Comparison of ENCODE assay signal across 27 cellular contexts in the genomic region with DNA sequence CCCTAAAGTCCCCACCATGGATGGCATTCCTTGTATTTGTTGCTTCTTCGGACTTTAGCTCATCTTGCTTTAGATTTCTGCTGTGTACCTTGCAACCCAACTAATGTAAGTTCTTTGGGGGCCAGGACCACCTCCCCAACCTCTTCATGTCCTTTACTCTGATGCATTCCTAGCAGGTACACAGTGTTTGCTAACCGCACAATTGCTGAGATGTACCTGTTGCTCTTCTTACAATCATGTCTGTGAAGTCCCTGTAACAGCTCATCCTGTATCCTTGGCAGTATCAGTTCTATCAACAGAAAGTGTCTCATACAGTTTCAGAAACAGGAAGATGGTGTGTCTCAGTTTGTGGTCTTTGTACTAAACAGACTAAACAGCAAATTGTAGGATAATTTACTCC.
"Had no signal": no experiment of that assay in that cellular context is flagged by ENCODE, and none has a peak within 500 bp of the region (broad histone marks: within the 10 kb centered on the region; RNA-seq: fewer than 3 reads in every experiment).

No MANE protein-coding gene starts in this region.

- H3K4me1 ChIP-seq: neural progenitor cell, parathyroid adenoma, psoas muscle, right lobe of liver, sigmoid colon, suprapubic skin, testis, tibial artery, transverse colon, upper lobe of right lung, uterus had no signal

- DNase-seq: natural killer cell; occipital lobe; ovary; posterior cingulate gyrus; psoas muscle; right cardiac atrium; right lobe of liver; sigmoid colon; small intestine; stimulated activated CD4-positive, alpha-beta T cell treated with anti-CD3 and anti-CD28 coated beads, Interleukin-15, amount 100 ng/mL, for 24 hours; stimulated activated CD4-positive, alpha-beta T cell treated with anti-CD3 and anti-CD28 coated beads, Interleukin-2, amount 100 ng/mL, for 24 hours; stimulated activated CD4-positive, alpha-beta T cell treated with anti-CD3 and anti-CD28 coated beads, Interleukin-4, amount 100 ng/mL, for 1 hour; stimulated activated CD4-positive, alpha-beta T cell treated with anti-CD3 and anti-CD28 coated beads, Interleukin-4, amount 100 ng/mL, for 4 hours; stimulated activated CD8-positive, alpha-beta memory T cell treated with anti-CD3 and anti-CD28 coated beads, Interleukin-4, amount 100 ng/mL, for 48 hours; stimulated activated naive CD4-positive, alpha-beta T cell; stimulated activated naive CD8-positive, alpha-beta T cell treated with anti-CD3 and anti-CD28 coated beads, Interleukin-15, amount 100 ng/mL, for 72 hours; stimulated activated naive CD8-positive, alpha-beta T cell treated with anti-CD3 and anti-CD28 coated beads, Interleukin-15, Interleukin-2, amounts not matched to agents 100 U/mL and 50 U/mL, for 24 hours; substantia nigra; testis; tibial artery; transverse colon; upper lobe of right lung; uterus had no signal

- H3K79me2 ChIP-seq: parathyroid adenoma had no signal

- H3K27me3 ChIP-seq: neural progenitor cell, ovary, right lobe of liver, sigmoid colon, testis, tibial artery, transverse colon, upper lobe of right lung, uterus had no signal

- H3K36me3 ChIP-seq: neural progenitor cell, ovary, right lobe of liver, sigmoid colon, suprapubic skin, tibial artery, transverse colon, upper lobe of right lung, uterus had no signal

- H3K27ac ChIP-seq: neural progenitor cell, ovary, parathyroid adenoma, psoas muscle, right lobe of liver, sigmoid colon, suprapubic skin, testis, tibial artery, transverse colon, upper lobe of right lung, uterus had no signal

- H3K9ac ChIP-seq: neural progenitor cell, parathyroid adenoma had no signal

- ATAC-seq: natural killer cell; psoas muscle; right cardiac atrium; right lobe of liver; stimulated activated memory B cell treated with anti-CD40 and anti-IgM and Interleukin-4, amounts not matched to agents 10 μg/mL and 1 μg/mL and 100 μg/mL, for 72 hours; stimulated activated naive CD8-positive, alpha-beta T cell treated with anti-CD3 and anti-CD28 coated beads, Interleukin-15, amount 100 ng/mL, for 72 hours; stimulated activated naive CD8-positive, alpha-beta T cell treated with anti-CD3 and anti-CD28 coated beads, Interleukin-15, Interleukin-2, amounts not matched to agents 100 U/mL and 50 U/mL, for 24 hours; upper lobe of right lung had no signal

- H3K9me3 ChIP-seq: ovary, psoas muscle, right lobe of liver, sigmoid colon, suprapubic skin, testis, tibial artery, transverse colon, upper lobe of right lung, uterus had no signal

- H3K4me2 ChIP-seq: neural progenitor cell had no signal

- H3K4me3 ChIP-seq: neural progenitor cell, ovary, psoas muscle, right lobe of liver, sigmoid colon, suprapubic skin, testis, tibial artery, transverse colon, upper lobe of right lung, uterus had no signal

- H2AFZ ChIP-seq: neural progenitor cell, parathyroid adenoma had no signal
